Comparison of ENCODE assay signal across 2 cellular contexts in the genomic region with DNA sequence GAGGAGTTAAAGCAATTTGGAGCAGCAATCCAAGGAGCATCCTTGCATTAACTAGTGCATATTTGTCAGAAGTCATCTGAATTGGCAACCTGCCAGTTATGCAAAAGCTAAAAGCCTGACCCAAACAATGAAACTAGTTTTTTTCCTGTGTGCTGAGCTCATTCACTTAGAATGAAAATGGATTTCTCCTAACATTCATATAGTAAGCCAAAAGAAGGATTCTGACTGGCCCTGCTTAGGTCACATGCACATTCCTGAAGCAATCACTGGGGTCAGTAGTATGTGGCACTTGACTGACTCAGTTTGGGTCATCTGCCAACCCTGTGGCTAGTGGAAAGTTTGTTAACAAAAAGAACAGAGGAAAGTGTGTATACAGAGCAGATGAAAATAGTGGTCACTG.
TF ChIP-seq lines count a peak whose summit lies in the region.

No MANE protein-coding gene starts in this region.

TF ChIP-seq in GM12891, 5 proteins besides CTCF, POLR2A, EP300 and RAD21:
- no peak for TF ChIP-seq TAF1 (IDR thresholded peaks at IDR 0.05; ENCODE audit: low read depth, low read length)
- TF ChIP-seq PAX5 (IDR thresholded peaks at IDR 0.05; ENCODE audit: insufficient read depth, low read length, severe bottlenecking) = no peak
- TF ChIP-seq SPI1 (IDR thresholded peaks at IDR 0.05; ENCODE audit: low read depth, low read length) = no peak
- TF ChIP-seq POLR2AphosphoS5 (IDR thresholded peaks at IDR 0.05; ENCODE audit: low read depth, low read length) = no peak
- no peak for TF ChIP-seq POU2F2 (IDR thresholded peaks at IDR 0.05; ENCODE audit: low read depth, low read length)
TF ChIP-seq in GM12891: peak in this region for 0.

TF ChIP-seq in H1, 55 proteins besides CTCF, POLR2A, EP300 and RAD21:
- no peak for TF ChIP-seq ASH2L (IDR thresholded peaks at IDR 0.05; ENCODE audit: low read length)
- peak; percentile 54 for TF ChIP-seq USF2 (IDR thresholded peaks at IDR 0.05; ENCODE audit: low read length)
TF ChIP-seq in H1: peak in this region for 1.
